ENCODE assay signal across 12 cellular contexts in the genomic region with DNA sequence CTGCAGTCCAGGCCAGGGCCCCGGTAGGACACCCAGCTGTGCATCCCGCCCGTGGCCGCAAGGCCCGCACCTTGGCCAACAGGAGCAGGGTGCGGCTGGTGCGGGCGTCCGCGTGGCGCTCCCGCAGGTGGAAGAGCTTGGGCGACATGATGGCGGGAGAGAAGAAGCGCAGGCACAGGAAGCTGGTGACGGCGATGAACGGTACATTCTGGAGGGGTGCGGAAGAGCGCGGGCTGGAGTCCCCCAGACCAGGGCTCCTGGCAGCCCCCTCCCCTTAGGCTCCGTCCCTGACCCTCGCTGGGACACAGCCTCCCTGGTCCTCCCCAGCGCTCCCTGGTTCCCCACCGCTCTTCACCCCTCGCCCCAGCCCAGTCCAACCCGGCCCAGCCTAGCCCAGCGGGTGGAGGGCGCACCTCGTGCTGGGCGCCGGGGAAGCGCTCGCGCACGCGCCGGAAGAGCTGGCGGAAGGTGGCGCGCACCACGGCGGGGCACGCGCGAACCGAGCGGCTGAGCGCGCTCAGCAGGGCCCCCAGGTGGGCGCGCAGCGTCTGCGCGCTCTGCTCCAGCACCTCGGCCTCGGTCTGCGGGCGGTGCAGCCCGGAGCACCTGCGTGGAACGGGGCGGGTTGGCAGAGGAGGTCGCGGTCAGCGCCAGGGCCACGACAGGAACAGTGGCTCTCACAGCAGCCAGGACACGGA. TPM values are rescaled to one million over a fixed set of nuclear protein-coding genes. Genes with fewer than 3 reads are reported as not detected.
DNase-seq lines count a peak whose midpoint lies in the region; ATAC-seq and TF ChIP-seq lines count a peak whose summit lies in the region.
"Not testable (repeated sequence)": the region's sequence is repeated elsewhere in the genome, so short reads cannot be mapped to it uniquely, and the experiment has no call there.
"Had no signal": no experiment of that assay in that cellular context is flagged by ENCODE, and none has a peak within 500 bp of the region (broad histone marks: within the 10 kb centered on the region; RNA-seq: fewer than 3 reads in every experiment).

No MANE protein-coding gene starts in this region.

- H3K4me1 ChIP-seq in GM23338 (ENCODE audit: insufficient read depth); right cardiac atrium (ENCODE audit: control insufficient read depth, insufficient read depth, low read length): not testable (repeated sequence)

- not testable (repeated sequence) for H4K20me1 ChIP-seq in GM23338 (replicated peaks; ENCODE audit: insufficient read depth)

- CTCF ChIA-PET in activated CD8-positive, alpha-beta T cell treated with anti-CD3 and anti-CD28 coated beads, Interleukin-2, amount 10 ng/mL, durations not matched to agents 7 days and 5 days (lab: Charles Lee) = not testable (repeated sequence)

- not testable (repeated sequence) for H3K36me3 Mint-ChIP-seq in GM23338 (ENCODE audit: low read depth); activated CD8-positive, alpha-beta T cell treated with anti-CD3 and anti-CD28 coated beads, Interleukin-2, amount 10 ng/mL, durations not matched to agents 7 days and 5 days (ENCODE audit: low read depth)

- TF ChIP-seq CTCF in GM23338 (conservative IDR thresholded peaks at IDR 0.05; ENCODE audit: low read depth in 2 of 2) = not testable (repeated sequence)

- not testable (repeated sequence) for H2AFZ ChIP-seq in GM23338

- not testable (repeated sequence) for H3K4me2 ChIP-seq in GM23338

- not testable (repeated sequence) for H3K27me3 Mint-ChIP-seq in GM23338 (ENCODE audit: insufficient read depth, low read depth, poor library complexity); activated CD8-positive, alpha-beta T cell treated with anti-CD3 and anti-CD28 coated beads, Interleukin-2, amount 10 ng/mL, durations not matched to agents 7 days and 5 days (ENCODE audit: low read depth); stimulated activated naive CD8-positive, alpha-beta T cell treated with anti-CD3 and anti-CD28 coated beads, Interleukin-15, amount 100 ng/mL, for 72 hours

- not testable (repeated sequence) for H3K36me3 ChIP-seq in GM23338 (ENCODE audit: insufficient read depth)

- H3F3A ChIP-seq in GM23338 (replicated peaks; ENCODE audit: low read depth) = not testable (repeated sequence)

- not testable (repeated sequence) for H3K27ac Mint-ChIP-seq in GM23338; activated CD8-positive, alpha-beta T cell treated with anti-CD3 and anti-CD28 coated beads, Interleukin-2, amount 10 ng/mL, durations not matched to agents 7 days and 5 days; stimulated activated naive CD8-positive, alpha-beta T cell treated with anti-CD3 and anti-CD28 coated beads, Interleukin-15, amount 100 ng/mL, for 72 hours

- not testable (repeated sequence) for DNase-seq in GM23338 (ENCODE audit: low spot score); activated CD8-positive, alpha-beta T cell treated with anti-CD3 and anti-CD28 coated beads, Interleukin-2, amount 10 ng/mL, durations not matched to agents 7 days and 5 days; right cardiac atrium; stimulated activated naive CD8-positive, alpha-beta T cell treated with anti-CD3 and anti-CD28 coated beads, Interleukin-15, amount 100 ng/mL, for 72 hours

- not testable (repeated sequence) for H3K27me3 ChIP-seq in GM23338 (ENCODE audit: insufficient read depth); right cardiac atrium (ENCODE audit: control insufficient read depth, insufficient read depth)

- H3K4me3 ChIP-seq in GM23338; right cardiac atrium (ENCODE audit: low read length): not testable (repeated sequence)

- H3K27ac ChIP-seq in GM23338 (ENCODE audit: low read depth); right cardiac atrium (ENCODE audit: low read length): not testable (repeated sequence)

- H3K9me3 ChIP-seq in right cardiac atrium (ENCODE audit: control insufficient read depth, low read length) = not testable (repeated sequence)

- not testable (repeated sequence) for H3K79me2 ChIP-seq in GM23338 (replicated peaks; ENCODE audit: insufficient read depth)

- H3K9me3 Mint-ChIP-seq in GM23338; activated CD8-positive, alpha-beta T cell treated with anti-CD3 and anti-CD28 coated beads, Interleukin-2, amount 10 ng/mL, durations not matched to agents 7 days and 5 days (ENCODE audit: insufficient read depth); stimulated activated naive CD8-positive, alpha-beta T cell treated with anti-CD3 and anti-CD28 coated beads, Interleukin-15, amount 100 ng/mL, for 72 hours: not testable (repeated sequence)

- H3K4me1 Mint-ChIP-seq in GM23338; activated CD8-positive, alpha-beta T cell treated with anti-CD3 and anti-CD28 coated beads, Interleukin-2, amount 10 ng/mL, durations not matched to agents 7 days and 5 days (ENCODE audit: low read depth); stimulated activated naive CD8-positive, alpha-beta T cell treated with anti-CD3 and anti-CD28 coated beads, Interleukin-15, amount 100 ng/mL, for 72 hours: not testable (repeated sequence)

- ATAC-seq in GM18519 (IDR thresholded peaks at IDR 0.05; ENCODE audit: low FRiP score, unreplicated experiment) = peak; percentile 74
- peak; percentile 50 for ATAC-seq in GM19455 (IDR thresholded peaks at IDR 0.05; ENCODE audit: unreplicated experiment)
- peak; percentile 21 for ATAC-seq in GM23338
- ATAC-seq in HG03039 (IDR thresholded peaks at IDR 0.05; ENCODE audit: unreplicated experiment) = peak; percentile 47
- ATAC-seq in HG03457 (IDR thresholded peaks at IDR 0.05; ENCODE audit: unreplicated experiment) = peak; percentile 41
- ATAC-seq in activated CD8-positive, alpha-beta T cell treated with anti-CD3 and anti-CD28 coated beads, Interleukin-2, amount 10 ng/mL, durations not matched to agents 7 days and 5 days = peak; percentile 76
- ATAC-seq in right cardiac atrium = peak; percentile 38 to 44
- peak; percentile 84 for ATAC-seq in stimulated activated naive CD8-positive, alpha-beta T cell treated with anti-CD3 and anti-CD28 coated beads, Interleukin-15, amount 100 ng/mL, for 72 hours

- not testable (repeated sequence) for H3K4me3 Mint-ChIP-seq in GM23338; activated CD8-positive, alpha-beta T cell treated with anti-CD3 and anti-CD28 coated beads, Interleukin-2, amount 10 ng/mL, durations not matched to agents 7 days and 5 days; stimulated activated naive CD8-positive, alpha-beta T cell treated with anti-CD3 and anti-CD28 coated beads, Interleukin-15, amount 100 ng/mL, for 72 hours

- WGBS in right cardiac atrium = no CpG with 5 or more reads among the region's 68 CpGs

- intact Hi-C loops in right cardiac atrium (cut with DNase I) = not testable (repeated sequence)

- POLR2A ChIA-PET in activated CD8-positive, alpha-beta T cell treated with anti-CD3 and anti-CD28 coated beads, Interleukin-2, amount 10 ng/mL, durations not matched to agents 7 days and 5 days (lab: Charles Lee) = not testable (repeated sequence)

- H3K9me2 ChIP-seq in GM23338 (ENCODE audit: insufficient read depth) = not testable (repeated sequence)

RNA-seq across cellular contexts. Expression of a gene that starts 21.4 kb away (rescaled TPM):
- total RNA-seq in GM23338 (2014; rRNA removed; shearing (Covaris generic)) = 8.7 and 18.9 TPM in 2 replicates
- 135 and 155 TPM in 2 replicates for polyA plus RNA-seq in GM23338 (2016; fragmentation: Nextera tagmentation; extraction: Ambion mirVana)
- 10 to 100 TPM; 52.4 to 59.4 TPM for total RNA-seq in activated CD8-positive, alpha-beta T cell treated with anti-CD3 and anti-CD28 coated beads, Interleukin-2, amount 10 ng/mL, durations not matched to agents 7 days and 5 days
- total RNA-seq in right cardiac atrium = 10 to 100 TPM; 10.2 to 17.3 (median 12.3) TPM
- 54.8 TPM for polyA plus RNA-seq in right cardiac atrium

RNA-seq across cellular contexts. Expression of a gene that starts 22.8 kb away (rescaled TPM):
- 2.4 and 4.4 TPM in 2 replicates for total RNA-seq in GM23338 (2014; rRNA removed; shearing (Covaris generic))
- polyA plus RNA-seq in GM23338 (2016; fragmentation: Nextera tagmentation; extraction: Ambion mirVana) (1.6 and 2.6 TPM in 2 replicates), right cardiac atrium (14.2 TPM)
- total RNA-seq in activated CD8-positive, alpha-beta T cell treated with anti-CD3 and anti-CD28 coated beads, Interleukin-2, amount 10 ng/mL, durations not matched to agents 7 days and 5 days = 10 to 100 TPM; 59.0 to 61.8 TPM
- total RNA-seq in right cardiac atrium = 10 to 100 TPM; 10.5 to 27.2 (median 22.7) TPM

RNA-seq across cellular contexts. Expression of a gene that starts 42.8 kb away (rescaled TPM):
- not detected in 2 replicates for total RNA-seq in GM23338 (2014; rRNA removed; shearing (Covaris generic))
- polyA plus RNA-seq in GM23338 (2016; fragmentation: Nextera tagmentation; extraction: Ambion mirVana) (0.79 and 1.0 TPM in 2 replicates), right cardiac atrium (0.09 TPM)
- under 1 TPM in 1 of 2 experiments, not detected in 1; 0.31 TPM for total RNA-seq in activated CD8-positive, alpha-beta T cell treated with anti-CD3 and anti-CD28 coated beads, Interleukin-2, amount 10 ng/mL, durations not matched to agents 7 days and 5 days
- total RNA-seq in right cardiac atrium = not detected
- total RNA-seq: epithelial cell of proximal tubule, H1, HT-29, sigmoid colon had no signal
- polyA plus RNA-seq: H1 had no signal

RNA-seq across cellular contexts. Expression of a gene that starts 48.8 kb away (rescaled TPM):
- 10.6 and 12.6 TPM in 2 replicates for total RNA-seq in GM23338 (2014; rRNA removed; shearing (Covaris generic))
- polyA plus RNA-seq in GM23338 (2016; fragmentation: Nextera tagmentation; extraction: Ambion mirVana) = 5.0 and 7.7 TPM in 2 replicates
- total RNA-seq in activated CD8-positive, alpha-beta T cell treated with anti-CD3 and anti-CD28 coated beads, Interleukin-2, amount 10 ng/mL, durations not matched to agents 7 days and 5 days = 10 to 100 TPM; 31.4 to 37.2 TPM
- 10 to 100 TPM in 2 of 4 donors, 1 to 10 TPM in 2; 5.1 to 22.6 (median 9.9) TPM for total RNA-seq in right cardiac atrium
- 24.2 TPM for polyA plus RNA-seq in right cardiac atrium

RNA-seq across cellular contexts. Expression of a gene that starts 50.3 kb away (rescaled TPM):
- 1.5 TPM in 1 of 2 replicates, not detected in the other for total RNA-seq in GM23338 (2014; rRNA removed; shearing (Covaris generic))
- polyA plus RNA-seq in GM23338 (2016; fragmentation: Nextera tagmentation; extraction: Ambion mirVana) (0.87 and 0.99 TPM in 2 replicates), right cardiac atrium (2.7 TPM)
- 10 to 100 TPM; 24.1 to 27.1 TPM for total RNA-seq in activated CD8-positive, alpha-beta T cell treated with anti-CD3 and anti-CD28 coated beads, Interleukin-2, amount 10 ng/mL, durations not matched to agents 7 days and 5 days
- 1 to 10 TPM; 3.4 to 8.3 (median 7.2) TPM for total RNA-seq in right cardiac atrium

Comparison
In these comparisons a context has a peak if more than half of its experiments do, and no peak if none do; other contexts are left out.
1. ATAC-seq: peak in every context shown above with its lines; median percentile 84 in stimulated activated naive CD8-positive, alpha-beta T cell treated with anti-CD3 and anti-CD28 coated beads, Interleukin-15, amount 100 ng/mL, for 72 hours; 76 in activated CD8-positive, alpha-beta T cell treated with anti-CD3 and anti-CD28 coated beads, Interleukin-2, amount 10 ng/mL, durations not matched to agents 7 days and 5 days; 74 in GM18519; 50 in GM19455; 47 in HG03039; 41 in HG03457; 41 in right cardiac atrium; 21 in GM23338.